ENCODE assay signal across 9 cellular contexts in genomic region chr1:26391450-26391849, GRCh38. TPM values are rescaled to one million over a fixed set of nuclear protein-coding genes. Genes with fewer than 3 reads are reported as not detected.
A peak's percentile ranks its signal among the peaks of the same experiment; 100 is the strongest.
DNase-seq lines count a peak whose midpoint lies in the region; ATAC-seq and TF ChIP-seq lines count a peak whose summit lies in the region.
"Had no signal": no experiment of that assay in that cellular context is flagged by ENCODE, and none has a peak within 500 bp of the region (broad histone marks: within the 10 kb centered on the region; RNA-seq: fewer than 3 reads in every experiment).

No MANE protein-coding gene starts in this region.

- H3K4me1 Mint-ChIP-seq in activated naive CD4-positive, alpha-beta T cell treated with anti-CD3 and anti-CD28 coated beads, Interleukin-2, amount 10 ng/mL, durations not matched to agents 7 days and 5 days: peaks cover 49% of the 10 kb centered on the region

- no peaks in the 10 kb centered on the region for H3K4me1 ChIP-seq in transverse colon

- H3K36me3 ChIP-seq in transverse colon: no peaks in the 10 kb centered on the region

- no peaks in the 10 kb centered on the region for H3K9me3 ChIP-seq in transverse colon

- H3K27ac Mint-ChIP-seq in activated naive CD4-positive, alpha-beta T cell treated with anti-CD3 and anti-CD28 coated beads, Interleukin-2, amount 10 ng/mL, durations not matched to agents 7 days and 5 days: no peak overlapping the region

- ATAC-seq in GM21360 (IDR thresholded peaks at IDR 0.05; ENCODE audit: unreplicated experiment): no peak

- peaks cover 22% of the 10 kb centered on the region for H3K27me3 Mint-ChIP-seq in activated naive CD4-positive, alpha-beta T cell treated with anti-CD3 and anti-CD28 coated beads, Interleukin-2, amount 10 ng/mL, durations not matched to agents 7 days and 5 days

- H3K4me3 Mint-ChIP-seq in activated naive CD4-positive, alpha-beta T cell treated with anti-CD3 and anti-CD28 coated beads, Interleukin-2, amount 10 ng/mL, durations not matched to agents 7 days and 5 days: no peak overlapping the region

- intact Hi-C loops in transverse colon (cut with DNase I; ENCODE audit: low total_unique reads): no loop called here

- peak; percentile 19 for DNase-seq in stimulated activated CD4-positive, alpha-beta T cell treated with anti-CD3 and anti-CD28 coated beads, Interleukin-1b, Interleukin-23, amount 100 ng/mL, for 48 hours
- no peak for DNase-seq in stimulated activated CD4-positive, alpha-beta T cell treated with anti-CD3 and anti-CD28 coated beads, Interleukin-4, amount 100 ng/mL, for 4 hours
- DNase-seq in NOMO-1 treated with dmso at 0.1 percent for 144 hours (lab: John Stamatoyannopoulos, UW; ENCODE audit: unreplicated experiment): peak; percentile 14
- peak; percentile 77 for DNase-seq in activated naive CD4-positive, alpha-beta T cell treated with anti-CD3 and anti-CD28 coated beads, Interleukin-2, amount 10 ng/mL, durations not matched to agents 7 days and 5 days
- peak; percentile 61 for DNase-seq in kidney tubule cell (ENCODE audit: low spot score)
- no peak for DNase-seq in mesenteric fat pad (ENCODE audit: low spot score)
- no peak for DNase-seq in transverse colon

- 8% methylated on average over 3 of the region's 3 CpGs; no CpG with 5 or more reads in 1 of the 2 donors for WGBS in transverse colon (ENCODE audit: low coverage in 1 of 2), 2 donors

- H3K9me3 Mint-ChIP-seq in activated naive CD4-positive, alpha-beta T cell treated with anti-CD3 and anti-CD28 coated beads, Interleukin-2, amount 10 ng/mL, durations not matched to agents 7 days and 5 days: no peaks in the 10 kb centered on the region

- CTCF ChIA-PET in activated naive CD4-positive, alpha-beta T cell treated with anti-CD3 and anti-CD28 coated beads, Interleukin-2, amount 10 ng/mL, durations not matched to agents 7 days and 5 days (lab: Charles Lee): interaction anchor here (0.6 to 4.1 kb wide), 19 partner anchors 9 to 247 kb away, joined by 3 to 30 read pairs (median 4); partner anchors contain the start of gene SH3BGRL3

- no peaks in the 10 kb centered on the region for H3K27me3 ChIP-seq in transverse colon

- no peak for TF ChIP-seq POLR2A in transverse colon (IDR thresholded peaks at IDR 0.05)

- no peak overlapping the region for H3K4me3 ChIP-seq in transverse colon

- no peak for TF ChIP-seq EP300 in transverse colon (IDR thresholded peaks at IDR 0.05; ENCODE audit: low read depth)

- H3K36me3 Mint-ChIP-seq in activated naive CD4-positive, alpha-beta T cell treated with anti-CD3 and anti-CD28 coated beads, Interleukin-2, amount 10 ng/mL, durations not matched to agents 7 days and 5 days: no peaks in the 10 kb centered on the region

- no peak for TF ChIP-seq CTCF in transverse colon (IDR thresholded peaks at IDR 0.05)

- in situ Hi-C loops in transverse colon (cut with MboI; ENCODE audit: low pct_ligation_motif_present in 1 of 4, low pct_unique_long_range_greater_than_20kb in 1 of 4, low sequenced_read_pairs in 3 of 4): no loop called here

- H3K27ac ChIP-seq in transverse colon: no peak overlapping the region

RNA-seq across cellular contexts. Expression of gene ZNF683, which starts 18.9 kb away (rescaled TPM):
- total RNA-seq in mesenteric fat pad (not detected), transverse colon (not detected)
- total RNA-seq: temporal lobe had no signal

RNA-seq across cellular contexts. Expression of gene LIN28A, which starts 19.2 kb away (rescaled TPM):
- total RNA-seq in mesenteric fat pad (not detected), transverse colon (not detected)
- total RNA-seq: temporal lobe had no signal

RNA-seq across cellular contexts. Expression of gene CRYBG2, which starts 37.5 kb away (rescaled TPM):
- total RNA-seq in mesenteric fat pad (0.06 TPM), transverse colon (10 to 100 TPM in 3 of 4 donors, 1 to 10 TPM in 1; 2.8 to 41.9 (median 22.3) TPM)

RNA-seq across cellular contexts. Expression of gene DHDDS, which starts 40.7 kb away (rescaled TPM):
- total RNA-seq in mesenteric fat pad: 141 TPM
- total RNA-seq in transverse colon: 100 to 1,000 TPM in 3 of 4 donors, 10 to 100 TPM in 1; 83.4 to 204 (median 131) TPM

Comparison
In these comparisons a context has a peak if more than half of its experiments do, and no peak if none do; other contexts are left out.
1. DNase-seq: peak in stimulated activated CD4-positive, alpha-beta T cell treated with anti-CD3 and anti-CD28 coated beads, Interleukin-1b, Interleukin-23, amount 100 ng/mL, for 48 hours (single experiment), NOMO-1 treated with dmso at 0.1 percent for 144 hours (single experiment), activated naive CD4-positive, alpha-beta T cell treated with anti-CD3 and anti-CD28 coated beads, Interleukin-2, amount 10 ng/mL, durations not matched to agents 7 days and 5 days (single experiment) and kidney tubule cell (single experiment); none in stimulated activated CD4-positive, alpha-beta T cell treated with anti-CD3 and anti-CD28 coated beads, Interleukin-4, amount 100 ng/mL, for 4 hours (0 of 2), mesenteric fat pad (single experiment) and transverse colon (single experiment).